In the genomic region with DNA sequence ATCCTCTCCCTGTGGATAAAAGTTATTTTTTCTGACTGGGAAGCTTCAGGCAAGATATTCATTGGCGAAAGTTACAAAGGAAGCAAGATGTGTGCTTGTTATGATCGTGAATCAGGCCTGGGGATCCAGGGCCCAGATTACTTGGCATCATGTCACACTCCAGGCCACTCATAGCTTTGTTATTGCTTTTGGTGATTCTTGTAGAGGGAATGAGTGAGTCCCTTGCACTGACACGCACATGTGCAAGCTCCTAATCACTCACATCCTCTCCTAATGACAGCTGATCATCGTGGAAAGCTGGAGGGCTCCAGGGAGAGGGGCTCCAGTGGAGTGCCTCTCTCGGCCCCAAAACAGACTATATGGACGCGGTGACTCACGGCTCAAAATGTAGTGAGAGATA, we compare ENCODE assay signal across 14 cellular contexts.
A peak's percentile ranks its signal among the peaks of the same experiment; 100 is the strongest.
DNase-seq lines count a peak whose midpoint lies in the region; ATAC-seq, FAIRE-seq and TF ChIP-seq lines count a peak whose summit lies in the region.
"Had no signal": no experiment of that assay in that cellular context is flagged by ENCODE, and none has a peak within 500 bp of the region (broad histone marks: within the 10 kb centered on the region; RNA-seq: fewer than 3 reads in every experiment).

No MANE protein-coding gene starts in this region.

- no peaks in the 10 kb centered on the region for H4K20me1 ChIP-seq in endothelial cell of umbilical vein (replicated peaks; ENCODE audit: control insufficient read depth, extremely low read depth, insufficient read depth, low read length)

- no peaks in the 10 kb centered on the region for H3K79me2 ChIP-seq in endothelial cell of umbilical vein (ENCODE audit: control insufficient read depth, insufficient read depth, low read length)

- no peaks in the 10 kb centered on the region for H3K36me3 ChIP-seq in endothelial cell of umbilical vein (ENCODE audit: control insufficient read depth in 2 of 2, extremely low read depth in 1 of 2, insufficient read depth in 2 of 2, low read length in 2 of 2)
- H3K36me3 ChIP-seq: tibial nerve had no signal

- H3K36me3 Mint-ChIP-seq in mesothelial cell of epicardium = no peaks in the 10 kb centered on the region
- H3K36me3 Mint-ChIP-seq: activated naive CD4-positive, alpha-beta T cell treated with anti-CD3 and anti-CD28 coated beads, Interleukin-2, amount 50 U/mL, for 72 hours had no signal

- peak; percentile 92 for DNase-seq in AG04449 (ENCODE audit: low read depth, low spot score)
- peak; percentile 97 for DNase-seq in M059J (ENCODE audit: low read depth)
- no peak for DNase-seq in endothelial cell of umbilical vein (ENCODE audit: low read depth, low spot score)
- no peak for DNase-seq in mesothelial cell of epicardium (ENCODE audit: low spot score in 2 of 2, unreplicated experiment in 2 of 2)
- DNase-seq in dorsolateral prefrontal cortex = no peak
- DNase-seq in NCI-H2227 treated with DMSO at 0.1 percent for 48 hours (lab: John Stamatoyannopoulos, UW) = no peak
- no peak for DNase-seq in activated effector memory CD4-positive, alpha-beta T cell treated with Interleukin-2 at 50 U/mL for 16 hours
- DNase-seq: activated CD4-positive, alpha-beta T cell treated with anti-CD3 and anti-CD28 coated beads for 4 hours; NCI-H187; PC-9 had no signal

- POLR2A ChIA-PET in AG04449 (lab: Yijun Ruan, JAX) = interaction anchor here (0.5 to 1.7 kb wide), 5 partner anchors 21 to 267 kb away, joined by 3 to 8 read pairs (median 4); no protein-coding TSS in a partner anchor
- POLR2A ChIA-PET in endothelial cell of umbilical vein (lab: Charles Lee) = no interaction called here

- CTCF ChIA-PET in AG04449 (lab: Yijun Ruan, JAX) (interaction anchor here (0.8 to 3.4 kb wide), 7 partner anchors 8 to 888 kb away, joined by 3 to 10 read pairs (median 4); no protein-coding TSS in a partner anchor), endothelial cell of umbilical vein (lab: Charles Lee) (interaction anchor here (1.0 to 1.5 kb wide), 5 partner anchors 12 to 889 kb away, joined by 3 to 6 read pairs (median 4); a partner anchor contains a TSS)

- peak overlapping the region; percentile 94 for H3K27ac Mint-ChIP-seq in mesothelial cell of epicardium
- H3K27ac Mint-ChIP-seq: activated naive CD4-positive, alpha-beta T cell treated with anti-CD3 and anti-CD28 coated beads, Interleukin-2, amount 50 U/mL, for 72 hours had no signal

- no peak for ATAC-seq in HG02970 (IDR thresholded peaks at IDR 0.05; ENCODE audit: low FRiP score, unreplicated experiment)
- ATAC-seq: activated naive CD4-positive, alpha-beta T cell treated with anti-CD3 and anti-CD28 coated beads, Interleukin-2, amount 50 U/mL, for 72 hours had no signal

- H2AFZ ChIP-seq in endothelial cell of umbilical vein (ENCODE audit: low read depth, low read length) = no peak overlapping the region
- H2AFZ ChIP-seq: PC-9 had no signal

- H3K4me3 ChIP-seq in AG04449 (ENCODE audit: low read depth, low read length) (no peak overlapping the region), endothelial cell of umbilical vein (replicated peaks in 1 of 3; ENCODE audit: insufficient read depth in 1 of 3, low read depth in 1 of 3, low read length in 3 of 3) (no peak overlapping the region), dorsolateral prefrontal cortex (no peak overlapping the region)
- H3K4me3 ChIP-seq: PC-9, tibial nerve had no signal

- no peaks in the 10 kb centered on the region for H3K27me3 ChIP-seq in endothelial cell of umbilical vein (ENCODE audit: control insufficient read depth in 2 of 2, insufficient read depth in 2 of 2, low read length in 2 of 2)
- H3K27me3 ChIP-seq in dorsolateral prefrontal cortex = peaks cover 0 to 5% (median 0%) of the 10 kb centered on the region in 45 donors
- H3K27me3 ChIP-seq: tibial nerve had no signal

- no peaks in the 10 kb centered on the region for H3K27me3 Mint-ChIP-seq in mesothelial cell of epicardium (ENCODE audit: low read depth)

- H3K9me3 ChIP-seq in endothelial cell of umbilical vein (replicated peaks; ENCODE audit: control insufficient read depth, insufficient read depth, low read length) = no peaks in the 10 kb centered on the region
- H3K9me3 ChIP-seq: tibial nerve had no signal

- peaks cover 77% of the 10 kb centered on the region for H3K4me1 Mint-ChIP-seq in mesothelial cell of epicardium

- H3K9me1 ChIP-seq in endothelial cell of umbilical vein (replicated peaks; ENCODE audit: control insufficient read depth, extremely low read depth, insufficient read depth, low read length) = no peaks in the 10 kb centered on the region

- TF ChIP-seq POLR2A in endothelial cell of umbilical vein (IDR thresholded peaks at IDR 0.05; ENCODE audit: low read depth, low read length) = no peak

- no peak overlapping the region for H3K4me3 Mint-ChIP-seq in mesothelial cell of epicardium

- H3K4me1 ChIP-seq in endothelial cell of umbilical vein (ENCODE audit: control insufficient read depth, extremely low read depth, insufficient read depth, low read length) = no peaks in the 10 kb centered on the region
- H3K4me1 ChIP-seq: tibial nerve had no signal

- H3K27ac ChIP-seq in endothelial cell of umbilical vein (ENCODE audit: insufficient read depth, low read depth, low read length) (no peak overlapping the region), dorsolateral prefrontal cortex (peak overlapping the region in 1 of 59 donors; percentile 21)
- H3K27ac ChIP-seq: PC-9 had no signal

- dilution Hi-C loops in endothelial cell of umbilical vein (cut with MboI; ENCODE audit: extremely low pct_ligation_motif_present, low sequenced_read_pairs) = no loop called here

- peak; percentile 62 for FAIRE-seq in endothelial cell of umbilical vein (lab: Jason Lieb, UNC)
- FAIRE-seq: GM19239 had no signal

- intact Hi-C loops in endothelial cell of umbilical vein (cut with micrococcal nuclease) (loop anchor here (10.0 kb wide), 1 partner anchor 321 kb away; no protein-coding TSS in a partner anchor), dorsolateral prefrontal cortex (cut with DNase I) (no loop called here)

- BruUV-seq in endothelial cell of umbilical vein (replicated peaks; lab: Mats Ljungman, UMichigan) = no TSS peak

- no peaks in the 10 kb centered on the region for H3K9me3 Mint-ChIP-seq in mesothelial cell of epicardium
- H3K9me3 Mint-ChIP-seq: activated naive CD4-positive, alpha-beta T cell treated with anti-CD3 and anti-CD28 coated beads, Interleukin-2, amount 50 U/mL, for 72 hours had no signal

- H3K9ac ChIP-seq in endothelial cell of umbilical vein (replicated peaks; ENCODE audit: extremely low read depth, insufficient read depth, low read length) = no peak overlapping the region

- TF ChIP-seq CTCF in AG04449 (IDR thresholded peaks at IDR 0.05; ENCODE audit: insufficient read depth, low read length, missing control alignments) (no peak), endothelial cell of umbilical vein (IDR thresholded peaks at IDR 0.05; ENCODE audit: extremely low read depth in 1 of 2, insufficient read depth in 1 of 2, low read depth in 1 of 2, low read length in 2 of 2) (no peak), mesothelial cell of epicardium (IDR thresholded peaks at IDR 0.05; ENCODE audit: unreplicated experiment) (no peak), dorsolateral prefrontal cortex (IDR thresholded peaks at IDR 0.05 in 54 of 56, conservative IDR thresholded peaks at IDR 0.05 in 2 of 56; ENCODE audit: low read depth in 1 of 56, partially characterized antibody in 56 of 56) (no peak)

- H3K4me2 ChIP-seq in endothelial cell of umbilical vein (ENCODE audit: insufficient read depth, low read length) = no peak overlapping the region
- H3K4me2 ChIP-seq: PC-9 had no signal

TF ChIP-seq in endothelial cell of umbilical vein, 7 proteins besides CTCF, POLR2A, EP300 and RAD21:
- TF ChIP-seq FOS (IDR thresholded peaks at IDR 0.05; ENCODE audit: borderline replicate concordance, insufficient read depth, low read length) (no peak), GATA2 (IDR thresholded peaks at IDR 0.05; ENCODE audit: insufficient read depth, insufficient read length, low read depth, low read length) (no peak), POLR2AphosphoS5 (IDR thresholded peaks at IDR 0.05; ENCODE audit: insufficient read depth, low read depth, low read length) (no peak), MYC (IDR thresholded peaks at IDR 0.05; ENCODE audit: low read depth, low read length) (no peak), JUN (IDR thresholded peaks at IDR 0.05; ENCODE audit: borderline replicate concordance, insufficient read depth, insufficient read length, low read depth) (no peak), EZH2 (IDR thresholded peaks at IDR 0.05; ENCODE audit: borderline replicate concordance, low read depth, low read length, severe bottlenecking) (no peak)
- TF ChIP-seq, protein P1, sequence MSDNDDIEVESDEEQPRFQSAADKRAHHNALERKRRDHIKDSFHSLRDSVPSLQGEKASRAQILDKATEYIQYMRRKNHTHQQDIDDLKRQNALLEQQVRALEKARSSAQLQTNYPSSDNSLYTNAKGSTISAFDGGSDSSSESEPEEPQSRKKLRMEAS (IDR thresholded peaks at IDR 0.05; ENCODE audit: insufficient read depth, insufficient read length) = no peak

Comparison
In these comparisons a context has a peak if more than half of its experiments do, and no peak if none do; other contexts are left out.
1. DNase-seq: peak in AG04449 (single experiment) and M059J (single experiment); none in endothelial cell of umbilical vein (single experiment), mesothelial cell of epicardium (0 of 2), dorsolateral prefrontal cortex (0 of 10), NCI-H2227 treated with DMSO at 0.1 percent for 48 hours (single experiment) and activated effector memory CD4-positive, alpha-beta T cell treated with Interleukin-2 at 50 U/mL for 16 hours (single experiment).